13 cellular contexts compared by ENCODE assay signal in genomic region chr7:2921748-2922147, GRCh38.
A peak's percentile ranks its signal among the peaks of the same experiment; 100 is the strongest.
DNase-seq lines count a peak whose midpoint lies in the region; ATAC-seq, FAIRE-seq and TF ChIP-seq lines count a peak whose summit lies in the region.
"Had no signal": no experiment of that assay in that cellular context is flagged by ENCODE, and none has a peak within 500 bp of the region (broad histone marks: within the 10 kb centered on the region; RNA-seq: fewer than 3 reads in every experiment).

No MANE protein-coding gene starts in this region.

- POLR2A ChIA-PET in A549 (lab: Yijun Ruan, JAX) = no interaction called here

- no peaks in the 10 kb centered on the region for H3K9me3 ChIP-seq in A549
- no peaks in the 10 kb centered on the region for H3K9me3 ChIP-seq in WERI-Rb-1 (ENCODE audit: severe bottlenecking)
- no peaks in the 10 kb centered on the region for H3K9me3 ChIP-seq in iPS DF 6.9 (ENCODE audit: control insufficient read depth, insufficient read depth, low read length)

- CTCF ChIA-PET in A549 (lab: Yijun Ruan, JAX) = interaction anchor here (1.0 to 2.8 kb wide), 7 partner anchors 10 to 168 kb away, joined by 3 to 14 read pairs (median 3); no protein-coding TSS in a partner anchor

- H3K27ac ChIP-seq in A549 = no peak overlapping the region
- H3K27ac ChIP-seq in WERI-Rb-1 = no peak overlapping the region
- no peak overlapping the region for H3K27ac ChIP-seq in iPS DF 6.9 (ENCODE audit: low read length)

- ATAC-seq in A549 = peak; percentile 49 to 77; a peak in 3 of 6 replicates
- ATAC-seq in GM21717 (IDR thresholded peaks at IDR 0.05; ENCODE audit: unreplicated experiment) = no peak

- TF ChIP-seq RAD21 in A549 (conservative IDR thresholded peaks at IDR 0.05 in 1 of 2, IDR thresholded peaks at IDR 0.05 in 1 of 2) = peak in 1 of 2 experiments; percentile 19; a peak in 2 of 5 replicates

- H3K4me1 ChIP-seq in A549 (no peaks in the 10 kb centered on the region), iPS DF 6.9 (ENCODE audit: control insufficient read depth, insufficient read depth, low read length) (no peaks in the 10 kb centered on the region)

- no peaks in the 10 kb centered on the region for H3K36me3 ChIP-seq in WERI-Rb-1
- H3K36me3 ChIP-seq in iPS DF 6.9 (ENCODE audit: control insufficient read depth, insufficient read depth, low read length) = 0 out of 2 replicates have a peak, but pooled peaks cover 2% of the 10 kb centered on the region

- peak in 1 of 2 experiments; percentile 25 for DNase-seq in A549 (ENCODE audit: low read depth in 1 of 2, low spot score in 1 of 2)
- DNase-seq in ELR (ENCODE audit: low read depth) = peak; percentile 17
- DNase-seq in WERI-Rb-1 = no peak
- DNase-seq in iPS DF 6.9 (ENCODE audit: low read depth, low spot score) = peak; percentile 13
- DNase-seq in EL = no peak
- DNase-seq in G401 (ENCODE audit: low spot score) = no peak
- DNase-seq in NCI-H2081 treated with DMSO at 0.1 percent for 48 hours (lab: John Stamatoyannopoulos, UW) = no peak
- DNase-seq: activated effector memory CD4-positive, alpha-beta T cell treated with anti-CD3 and anti-CD28 coated beads, Interleukin-2, amount 50 U/mL, for 16 hours; hypothalamus; naive B cell; stimulated activated CD4-positive, alpha-beta T cell treated with anti-CD3 and anti-CD28 coated beads, Interleukin-2, amount 100 ng/mL, for 24 hours had no signal

- no peak for TF ChIP-seq POLR2A in A549 (IDR thresholded peaks at IDR 0.05; ENCODE audit: low read length)

- in situ Hi-C loops in G401 (cut with HindIII; ENCODE audit: low sequenced_read_pairs) = no loop called here

- no peaks in the 10 kb centered on the region for H3K27me3 ChIP-seq in WERI-Rb-1 (ENCODE audit: insufficient read depth, low read depth, severe bottlenecking)
- no peaks in the 10 kb centered on the region for H3K27me3 ChIP-seq in iPS DF 6.9 (ENCODE audit: control insufficient read depth, insufficient read depth, low read length)

- TF ChIP-seq CTCF in A549 (IDR thresholded peaks at IDR 0.05) (peak; percentile 20; the same call in 1 of the 3 replicates), WERI-Rb-1 (IDR thresholded peaks at IDR 0.05; ENCODE audit: low read depth, low read length) (peak; percentile 56)

- H3K4me3 ChIP-seq in A549 (no peak overlapping the region), WERI-Rb-1 (ENCODE audit: low read depth, low read length) (no peak overlapping the region), iPS DF 6.9 (ENCODE audit: low read length) (no peak overlapping the region)

- TF ChIP-seq EP300 in A549 (IDR thresholded peaks at IDR 0.05) = no peak

- no peak overlapping the region for H3K4me2 ChIP-seq in A549

- FAIRE-seq in A549 (lab: Jason Lieb, UNC) = no peak
- FAIRE-seq: TTC549 had no signal

- WGBS in A549 (ENCODE audit: missing lambda C conversion rate) = 41% methylated on average over 7 of the region's 7 CpGs
- no CpG with 5 or more reads among the region's 7 CpGs for WGBS in iPS DF 6.9 (ENCODE audit: insufficient coverage, insufficient read length)

TF ChIP-seq in A549, 52 proteins besides CTCF, POLR2A, EP300 and RAD21:
- TF ChIP-seq RARB (CRISPR knock-in tag; IDR thresholded peaks at IDR 0.05) (no peak), ESRRA (IDR thresholded peaks at IDR 0.05; ENCODE audit: borderline replicate concordance, low read length) (no peak), SMC3 (IDR thresholded peaks at IDR 0.05) (no peak), NFE2L2 (conservative IDR thresholded peaks at IDR 0.05; ENCODE audit: low read length) (no peak), PBX3 (IDR thresholded peaks at IDR 0.05) (no peak)
- TF ChIP-seq, protein P1, sequence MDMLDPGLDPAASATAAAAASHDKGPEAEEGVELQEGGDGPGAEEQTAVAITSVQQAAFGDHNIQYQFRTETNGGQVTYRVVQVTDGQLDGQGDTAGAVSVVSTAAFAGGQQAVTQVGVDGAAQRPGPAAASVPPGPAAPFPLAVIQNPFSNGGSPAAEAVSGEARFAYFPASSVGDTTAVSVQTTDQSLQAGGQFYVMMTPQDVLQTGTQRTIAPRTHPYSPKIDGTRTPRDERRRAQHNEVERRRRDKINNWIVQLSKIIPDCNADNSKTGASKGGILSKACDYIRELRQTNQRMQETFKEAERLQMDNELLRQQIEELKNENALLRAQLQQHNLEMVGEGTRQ (IDR thresholded peaks at IDR 0.05) = no peak

Comparison
In these comparisons a context has a peak if more than half of its experiments do, and no peak if none do; other contexts are left out.
1. DNase-seq: peak in ELR (single experiment) and iPS DF 6.9 (single experiment); none in WERI-Rb-1 (single experiment), EL (single experiment), G401 (single experiment) and NCI-H2081 treated with DMSO at 0.1 percent for 48 hours (single experiment).